ENCODE assay signal across 8 cellular contexts in genomic region chr11:68127791-68128681, GRCh38. TPM values are rescaled to one million over a fixed set of nuclear protein-coding genes. Genes with fewer than 3 reads are reported as not detected.
DNase-seq lines count a peak whose midpoint lies in the region; ATAC-seq and TF ChIP-seq lines count a peak whose summit lies in the region.

No MANE protein-coding gene starts in this region.

- peaks cover 26% of the 10 kb centered on the region for H3K9me3 ChIP-seq in HUES6 (ENCODE audit: control insufficient read depth, insufficient read depth, low read depth, low read length)
- no peaks in the 10 kb centered on the region for H3K9me3 ChIP-seq in duodenal mucosa (ENCODE audit: control insufficient read depth in 1 of 2, low read length in 2 of 2)
- peaks cover 0 to 6% of the 10 kb centered on the region in 2 donors for H3K9me3 ChIP-seq in left lung
- peaks cover 0 to 2% (median 0%) of the 10 kb centered on the region in 5 donors for H3K9me3 ChIP-seq in subcutaneous abdominal adipose tissue (ENCODE audit: control insufficient read depth in 5 of 5, low read length in 5 of 5)

- ATAC-seq in left lung = peak; percentile 94
- ATAC-seq in HG03378 (IDR thresholded peaks at IDR 0.05; ENCODE audit: unreplicated experiment) = no peak
- ATAC-seq in GM18907 (IDR thresholded peaks at IDR 0.05; ENCODE audit: unreplicated experiment) = no peak
- ATAC-seq in HG03469 (IDR thresholded peaks at IDR 0.05; ENCODE audit: unreplicated experiment) = no peak

- H3K36me3 ChIP-seq in HUES6 (ENCODE audit: control insufficient read depth, insufficient read depth, low read length) = no peaks in the 10 kb centered on the region
- H3K36me3 ChIP-seq in duodenal mucosa (ENCODE audit: control insufficient read depth in 1 of 2, insufficient read depth in 2 of 2, low read length in 2 of 2) = no peaks in the 10 kb centered on the region
- no peaks in the 10 kb centered on the region for H3K36me3 ChIP-seq in left lung
- no peaks in the 10 kb centered on the region for H3K36me3 ChIP-seq in subcutaneous abdominal adipose tissue (ENCODE audit: control insufficient read depth in 5 of 5, insufficient read depth in 5 of 5, low read length in 5 of 5)

- DNase-seq in left lung (peak; percentile 83 to 88), COLO668 (lab: John Stamatoyannopoulos, UW; ENCODE audit: unreplicated experiment) (no peak)

- H3K27me3 ChIP-seq in HUES6 (ENCODE audit: control insufficient read depth, insufficient read depth, low read length) (no peaks in the 10 kb centered on the region), duodenal mucosa (ENCODE audit: control insufficient read depth in 1 of 2, insufficient read depth in 2 of 2, low read length in 2 of 2) (no peaks in the 10 kb centered on the region), left lung (peaks cover 0 to 9% of the 10 kb centered on the region in 2 donors), subcutaneous abdominal adipose tissue (ENCODE audit: control insufficient read depth in 5 of 5, insufficient read depth in 4 of 5, low read length in 5 of 5) (no peaks in the 10 kb centered on the region)

- intact Hi-C loops in left lung (cut with DNase I) = no loop called here

- peak overlapping the region; percentile 76 for H3K9ac ChIP-seq in HUES6 (ENCODE audit: low read length)
- H3K9ac ChIP-seq in duodenal mucosa (ENCODE audit: low read depth in 1 of 2, low read length in 2 of 2) = peak overlapping the region in 1 of 2 donors; percentile 43
- peak overlapping the region in 3 of 5 donors; percentile 47 to 76 (median 68) for H3K9ac ChIP-seq in subcutaneous abdominal adipose tissue (ENCODE audit: low read length in 5 of 5)

- H3K4me3 ChIP-seq in HUES6 (ENCODE audit: low read depth, low read length) (peak overlapping the region; percentile 43), duodenal mucosa (ENCODE audit: low read depth in 1 of 2, low read length in 2 of 2) (peak overlapping the region; percentile 25 to 46), left lung (peak overlapping the region; percentile 33 to 42), subcutaneous abdominal adipose tissue (ENCODE audit: low read depth in 1 of 5, low read length in 5 of 5) (peak overlapping the region in 4 of 5 donors; percentile 51 to 62 (median 58))

- peak overlapping the region; percentile 97 for H3K27ac ChIP-seq in HUES6 (ENCODE audit: low read depth, low read length)
- H3K27ac ChIP-seq in duodenal mucosa (ENCODE audit: low read depth, low read length) = no peak overlapping the region
- H3K27ac ChIP-seq in left lung = peak overlapping the region; percentile 41 to 54
- H3K27ac ChIP-seq in subcutaneous abdominal adipose tissue (ENCODE audit: low read depth, low read length) = peak overlapping the region; percentile 37

- H3K4me1 ChIP-seq in HUES6 (ENCODE audit: control insufficient read depth, insufficient read depth, low read length) (peaks cover 50% of the 10 kb centered on the region), duodenal mucosa (ENCODE audit: control insufficient read depth in 1 of 2, insufficient read depth in 2 of 2, low read length in 2 of 2) (peaks cover 13 to 18% of the 10 kb centered on the region in 2 donors), left lung (peaks cover 9 to 33% of the 10 kb centered on the region in 2 donors), subcutaneous abdominal adipose tissue (ENCODE audit: control insufficient read depth in 5 of 5, insufficient read depth in 5 of 5, low read length in 5 of 5) (peaks cover 2 to 26% (median 23%) of the 10 kb centered on the region in 5 donors)

- TF ChIP-seq CTCF in left lung (IDR thresholded peaks at IDR 0.05) = no peak

RNA-seq across cellular contexts. Expression of gene CHKA, which starts 6.8 kb away (rescaled TPM):
- total RNA-seq in left lung = 10 to 100 TPM; 36.8 to 41.7 TPM
